ENCODE assay signal across 1 cellular context in genomic region chr17:7234100-7235012, GRCh38.
TF ChIP-seq lines count a peak whose summit lies in the region.

TSS of gene DVL2 (minus strand) at chr17:7234517. CDS start at chr17:7234262, 255 bp downstream.

TF ChIP-seq in liver, 16 proteins besides CTCF, POLR2A, EP300 and RAD21 (continued from another document):
- TF ChIP-seq ZBTB33 (IDR thresholded peaks at IDR 0.05), result peak; percentile 58
- peak; percentile 82 for TF ChIP-seq YY1 (IDR thresholded peaks at IDR 0.05)
